ENCODE assay signal across 16 cellular contexts in the genomic region with DNA sequence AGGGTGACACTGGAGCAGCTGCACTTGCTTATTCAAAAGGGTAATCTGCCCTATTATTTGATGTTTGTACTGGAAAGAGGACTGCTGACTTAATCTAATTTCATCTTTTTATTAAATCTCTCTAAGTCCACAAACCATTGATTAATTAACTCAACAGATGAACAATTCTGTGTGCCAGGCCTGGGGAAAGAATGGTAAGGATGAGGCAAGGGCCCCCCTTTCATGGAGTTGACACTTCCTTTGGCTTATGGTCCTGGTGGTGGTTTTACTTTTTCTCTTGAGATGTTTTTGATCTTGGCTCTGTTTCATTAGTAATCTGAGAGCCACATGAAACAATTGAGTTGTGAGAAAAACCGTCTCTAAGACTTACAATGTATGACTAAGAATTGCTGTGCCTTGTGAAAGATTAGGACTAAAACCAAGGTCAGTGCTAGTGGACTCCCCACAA. TPM values are rescaled to one million over a fixed set of nuclear protein-coding genes. Genes with fewer than 3 reads are reported as not detected.
DNase-seq lines count a peak whose midpoint lies in the region; TF ChIP-seq lines count a peak whose summit lies in the region.
"Had no signal": no experiment of that assay in that cellular context is flagged by ENCODE, and none has a peak within 500 bp of the region (broad histone marks: within the 10 kb centered on the region; RNA-seq: fewer than 3 reads in every experiment).

No MANE protein-coding gene starts in this region.

- no peak for TF ChIP-seq EP300 in tibial nerve (IDR thresholded peaks at IDR 0.05)

- H3K27ac ChIP-seq in ACC112 (ENCODE audit: low read depth, low read length) (peak overlapping the region; percentile 49), tibial artery (no peak overlapping the region), tibial nerve (no peak overlapping the region)
- H3K27ac ChIP-seq: colonic mucosa, HL-60, SJSA1 had no signal

- no peaks in the 10 kb centered on the region for H3K27me3 Mint-ChIP-seq in progenitor cell of endocrine pancreas

- H3K9me3 ChIP-seq in tibial artery (no peaks in the 10 kb centered on the region), tibial nerve (no peaks in the 10 kb centered on the region)
- H3K9me3 ChIP-seq: colonic mucosa, SJSA1 had no signal

- TF ChIP-seq POLR2A in tibial nerve (IDR thresholded peaks at IDR 0.05): no peak

- H3K4me1 Mint-ChIP-seq in progenitor cell of endocrine pancreas (ENCODE audit: low read depth): peaks cover 26% of the 10 kb centered on the region

- no peak overlapping the region for H3K27ac Mint-ChIP-seq in progenitor cell of endocrine pancreas

- H3K4me3 ChIP-seq in ACC112 (ENCODE audit: low read depth, low read length) (no peak overlapping the region), tibial artery (no peak overlapping the region), tibial nerve (no peak overlapping the region)
- H3K4me3 ChIP-seq: colonic mucosa, SJSA1 had no signal

- no peaks in the 10 kb centered on the region for H3K79me2 ChIP-seq in ACC112 (ENCODE audit: control insufficient read depth, insufficient read depth, low read length, unreplicated experiment)

- H2AFZ ChIP-seq in ACC112 (ENCODE audit: low read length, unreplicated experiment): no peak overlapping the region

- no peaks in the 10 kb centered on the region for H3K36me3 ChIP-seq in ACC112 (ENCODE audit: insufficient read depth, low read length)
- no peaks in the 10 kb centered on the region for H3K36me3 ChIP-seq in tibial artery
- no peaks in the 10 kb centered on the region for H3K36me3 ChIP-seq in tibial nerve
- H3K36me3 ChIP-seq: colonic mucosa, SJSA1 had no signal

- DNase-seq in HT1080 (ENCODE audit: low read depth) (peak; percentile 54), amniotic epithelial cell (ENCODE audit: low read depth) (peak; percentile 78), fibroblast of peridontal ligament (ENCODE audit: extremely low read depth) (peak; percentile 92), tibial artery (no peak), tibial nerve (ENCODE audit: low spot score in 2 of 2) (no peak), progenitor cell of endocrine pancreas (ENCODE audit: low spot score, unreplicated experiment) (no peak), DMS 273 (lab: John Stamatoyannopoulos, UW; ENCODE audit: unreplicated experiment) (no peak)
- DNase-seq: ACHN; activated naive CD4-positive, alpha-beta T cell; colonic mucosa; NCI-H2107; NK-92 treated with Interleukin-12 subunit alpha and Interleukin-12 subunit beta, amount 100 ng/mL, for 24 hours; stimulated activated naive CD4-positive, alpha-beta T cell treated with Interleukin-2 at 50 U/mL for 16 hours had no signal

- H3K36me3 Mint-ChIP-seq in progenitor cell of endocrine pancreas (ENCODE audit: insufficient read depth): peaks cover 10% of the 10 kb centered on the region

- no peak overlapping the region for H3K4me3 Mint-ChIP-seq in progenitor cell of endocrine pancreas (ENCODE audit: low read depth)

- intact Hi-C loops in tibial artery (cut with DNase I; ENCODE audit: low total_unique reads): no loop called here

- TF ChIP-seq CTCF in tibial artery (IDR thresholded peaks at IDR 0.05) (no peak), tibial nerve (IDR thresholded peaks at IDR 0.05) (no peak), progenitor cell of endocrine pancreas (IDR thresholded peaks at IDR 0.05; ENCODE audit: unreplicated experiment) (no peak)

- peaks cover 7% of the 10 kb centered on the region for H3K9me3 Mint-ChIP-seq in progenitor cell of endocrine pancreas (ENCODE audit: low read depth)

- 41% methylated on average over 1 of the region's 1 CpG for WGBS in tibial nerve, 2 donors

- H3K4me1 ChIP-seq in ACC112 (ENCODE audit: control insufficient read depth, insufficient read depth, low read length, unreplicated experiment) (peaks cover 10% of the 10 kb centered on the region), tibial artery (peaks cover 0 to 25% (median 0%) of the 10 kb centered on the region in 4 donors), tibial nerve (peaks cover 0 to 22% (median 1%) of the 10 kb centered on the region in 4 donors)
- H3K4me1 ChIP-seq: colonic mucosa had no signal

- H3K27me3 ChIP-seq in ACC112 (ENCODE audit: insufficient read depth, low read length) (no peaks in the 10 kb centered on the region), tibial artery (no peaks in the 10 kb centered on the region), tibial nerve (no peaks in the 10 kb centered on the region)
- H3K27me3 ChIP-seq: colonic mucosa, SJSA1 had no signal

RNA-seq across cellular contexts. Expression of a gene that starts 52.7 kb away (rescaled TPM):
- 11.4 and 21.7 TPM in 2 replicates for total RNA-seq in HT1080 (2014; rRNA removed; shearing (Covaris generic))
- 17.0 and 21.3 TPM in 2 replicates for polyA plus RNA-seq in HT1080 (2015; cell fraction: cytosol; rRNA removed)
- polyA plus RNA-seq in HT1080 (2015; cell fraction: nucleus; rRNA removed): 17.0 and 23.1 TPM in 2 replicates
- total RNA-seq in tibial nerve: 10 to 100 TPM; 42.6 to 94.6 (median 59.8) TPM
- 207 and 216 TPM in 2 replicates for total RNA-seq in progenitor cell of endocrine pancreas

Comparison
In these comparisons a context has a peak if more than half of its experiments do, and no peak if none do; other contexts are left out.
1. DNase-seq: peak in HT1080 (single experiment), amniotic epithelial cell (single experiment) and fibroblast of peridontal ligament (single experiment); none in tibial artery (0 of 2), tibial nerve (0 of 2), progenitor cell of endocrine pancreas (single experiment) and DMS 273 (single experiment).